ENCODE assay signal across 17 cellular contexts in genomic region chr5:177374211-177374610, GRCh38. TPM values are rescaled to one million over a fixed set of nuclear protein-coding genes. Genes with fewer than 3 reads are reported as not detected.
DNase-seq lines count a peak whose midpoint lies in the region; ATAC-seq and TF ChIP-seq lines count a peak whose summit lies in the region.
"Had no signal": no experiment of that assay in that cellular context is flagged by ENCODE, and none has a peak within 500 bp of the region (broad histone marks: within the 10 kb centered on the region; RNA-seq: fewer than 3 reads in every experiment).

No MANE protein-coding gene starts in this region.

- intact Hi-C loops in natural killer cell (cut with micrococcal nuclease) (no loop called here), esophagus squamous epithelium (cut with DNase I) (no loop called here)
- intact Hi-C loops in activated CD8-positive, alpha-beta T cell treated with anti-CD3 and anti-CD28 coated beads for 36 hours (cut with micrococcal nuclease), result no loop called here

- no peak for ATAC-seq in natural killer cell
- no peak for ATAC-seq in natural killer cell treated with Interleukin-12 subunit alpha and Interleukin-12 subunit beta and Interleukin-15 and Interleukin-18, amount 100 ng/mL, for 72 hours
- no peak for ATAC-seq in activated CD8-positive, alpha-beta T cell treated with anti-CD3 and anti-CD28 coated beads for 36 hours
- ATAC-seq: gastrocnemius medialis had no signal

- no peak overlapping the region for H3K14ac ChIP-seq in mesenchymal stem cell (ENCODE audit: low read length in 2 of 2)

- H3K27me3 ChIP-seq in esophagus squamous epithelium (no peaks in the 10 kb centered on the region), HAP-1 (ENCODE audit: low read depth) (no peaks in the 10 kb centered on the region), mesenchymal stem cell (ENCODE audit: control insufficient read depth in 1 of 2, insufficient read depth in 1 of 2, low read length in 2 of 2) (peaks cover 0 to 39% of the 10 kb centered on the region in 2 experiments)
- H3K27me3 ChIP-seq: gastrocnemius medialis, uterus had no signal

- peaks cover 10% of the 10 kb centered on the region for H3K79me1 ChIP-seq in mesenchymal stem cell (replicated peaks; ENCODE audit: low read length, poor library complexity, severe bottlenecking)

- H3K4me1 ChIP-seq in esophagus squamous epithelium (peaks cover 29 to 85% (median 51%) of the 10 kb centered on the region in 3 donors), HAP-1 (no peaks in the 10 kb centered on the region; the same call in 1 of the 2 replicates), mesenchymal stem cell (ENCODE audit: control insufficient read depth, insufficient read depth, low read depth, low read length) (peaks cover 31% of the 10 kb centered on the region)

- H3K4ac ChIP-seq in mesenchymal stem cell (ENCODE audit: low read depth in 1 of 2, low read length in 2 of 2), result no peak overlapping the region

- H3K4me2 ChIP-seq in mesenchymal stem cell (ENCODE audit: low read length, poor library complexity, severe bottlenecking), result no peak overlapping the region

- CTCF ChIA-PET in activated CD8-positive, alpha-beta T cell treated with anti-CD3 and anti-CD28 coated beads for 36 hours (lab: Charles Lee), result interaction anchor here (1.2 to 8.4 kb wide), 4 partner anchors 9 to 17 kb away, joined by 4 to 86 read pairs (median 4); partner anchors contain the start of gene SLC34A1

- H4K8ac ChIP-seq in mesenchymal stem cell (ENCODE audit: low read length), result no peak overlapping the region

- no peak overlapping the region for H2BK120ac ChIP-seq in mesenchymal stem cell (ENCODE audit: low read depth, low read length)

- peaks cover 0 to 4% (median 0%) of the 10 kb centered on the region in 3 donors for H3K36me3 ChIP-seq in esophagus squamous epithelium
- no peaks in the 10 kb centered on the region for H3K36me3 ChIP-seq in HAP-1 (replicated peaks)
- peaks cover 0 to 14% of the 10 kb centered on the region in 2 experiments for H3K36me3 ChIP-seq in mesenchymal stem cell (ENCODE audit: control insufficient read depth in 1 of 2, insufficient read depth in 2 of 2, low read depth in 1 of 2, low read length in 2 of 2)
- H3K36me3 ChIP-seq: gastrocnemius medialis, uterus had no signal

- POLR2A ChIA-PET in activated CD8-positive, alpha-beta T cell treated with anti-CD3 and anti-CD28 coated beads for 36 hours (lab: Charles Lee), result interaction anchor here (1.0 to 1.4 kb wide), 4 partner anchors 12 to 53 kb away, joined by 3 to 4 read pairs (median 4); no protein-coding TSS in a partner anchor

- no peak overlapping the region for H3K18ac ChIP-seq in mesenchymal stem cell (ENCODE audit: low read depth in 1 of 2, low read length in 2 of 2)

- H3K27ac ChIP-seq in esophagus squamous epithelium (peak overlapping the region; percentile 86 to 93 (median 92)), mesenchymal stem cell (ENCODE audit: low read length, poor library complexity, severe bottlenecking) (no peak overlapping the region)
- H3K27ac ChIP-seq: gastrocnemius medialis, uterus had no signal

- no peak overlapping the region for H3K9ac ChIP-seq in mesenchymal stem cell (ENCODE audit: low read length)

- in situ Hi-C loops in G401 (cut with HindIII; ENCODE audit: low sequenced_read_pairs) (no loop called here), HAP-1 (cut with MboI; ENCODE audit: low sequenced_read_pairs) (no loop called here)

- no peaks in the 10 kb centered on the region for H3K36me3 Mint-ChIP-seq in natural killer cell
- H3K36me3 Mint-ChIP-seq in natural killer cell treated with Interleukin-12 subunit alpha and Interleukin-12 subunit beta and Interleukin-15 and Interleukin-18, amount 100 ng/mL, for 72 hours, result peaks cover 2% of the 10 kb centered on the region
- peaks cover 26% of the 10 kb centered on the region for H3K36me3 Mint-ChIP-seq in activated CD8-positive, alpha-beta T cell treated with anti-CD3 and anti-CD28 coated beads for 36 hours (ENCODE audit: low read depth)

- H3K9me3 ChIP-seq in esophagus squamous epithelium (no peaks in the 10 kb centered on the region), HAP-1 (no peaks in the 10 kb centered on the region), mesenchymal stem cell (ENCODE audit: control insufficient read depth, low read length) (no peaks in the 10 kb centered on the region)
- H3K9me3 ChIP-seq: gastrocnemius medialis, uterus had no signal

- no peaks in the 10 kb centered on the region for H3K27me3 Mint-ChIP-seq in natural killer cell (ENCODE audit: low read depth in 2 of 2)
- H3K27me3 Mint-ChIP-seq in natural killer cell treated with Interleukin-12 subunit alpha and Interleukin-12 subunit beta and Interleukin-15 and Interleukin-18, amount 100 ng/mL, for 72 hours, result no peaks in the 10 kb centered on the region
- H3K27me3 Mint-ChIP-seq in activated CD8-positive, alpha-beta T cell treated with anti-CD3 and anti-CD28 coated beads for 36 hours, result no peaks in the 10 kb centered on the region

- no peak overlapping the region for H3K23ac ChIP-seq in mesenchymal stem cell (ENCODE audit: low read length in 2 of 2)

- no peak overlapping the region for H2BK12ac ChIP-seq in mesenchymal stem cell (ENCODE audit: low read length in 2 of 2)

- no peak overlapping the region for H2BK15ac ChIP-seq in mesenchymal stem cell (ENCODE audit: low read depth, poor library complexity, severe bottlenecking)

- no peaks in the 10 kb centered on the region for H3K9me3 Mint-ChIP-seq in natural killer cell
- H3K9me3 Mint-ChIP-seq in natural killer cell treated with Interleukin-12 subunit alpha and Interleukin-12 subunit beta and Interleukin-15 and Interleukin-18, amount 100 ng/mL, for 72 hours, result no peaks in the 10 kb centered on the region
- no peaks in the 10 kb centered on the region for H3K9me3 Mint-ChIP-seq in activated CD8-positive, alpha-beta T cell treated with anti-CD3 and anti-CD28 coated beads for 36 hours

- TF ChIP-seq POLR2A in esophagus squamous epithelium (IDR thresholded peaks at IDR 0.05), result no peak

- WGBS in esophagus squamous epithelium, 2 donors, result 39 to 49% methylated on average over 5 of the region's 5 CpGs
- 87% methylated on average over 5 of the region's 5 CpGs for WGBS in mesenchymal stem cell

- H3K4me1 Mint-ChIP-seq in natural killer cell, result peaks cover 12 to 22% of the 10 kb centered on the region in 2 donors
- peaks cover 14 to 16% of the 10 kb centered on the region in 2 donors for H3K4me1 Mint-ChIP-seq in natural killer cell treated with Interleukin-12 subunit alpha and Interleukin-12 subunit beta and Interleukin-15 and Interleukin-18, amount 100 ng/mL, for 72 hours (ENCODE audit: low read depth in 2 of 2)
- H3K4me1 Mint-ChIP-seq in activated CD8-positive, alpha-beta T cell treated with anti-CD3 and anti-CD28 coated beads for 36 hours (ENCODE audit: low read depth), result peaks cover 44% of the 10 kb centered on the region

- peak overlapping the region in 1 of 4 donors; percentile 35 for H3K4me3 ChIP-seq in esophagus squamous epithelium
- no peak overlapping the region for H3K4me3 ChIP-seq in HAP-1
- H3K4me3 ChIP-seq in mesenchymal stem cell (ENCODE audit: insufficient read depth in 1 of 2, low read depth in 1 of 2, low read length in 2 of 2), result no peak overlapping the region
- H3K4me3 ChIP-seq: gastrocnemius medialis, uterus had no signal

- peak overlapping the region in 1 of 2 donors; percentile 38 for H3K27ac Mint-ChIP-seq in natural killer cell
- H3K27ac Mint-ChIP-seq in natural killer cell treated with Interleukin-12 subunit alpha and Interleukin-12 subunit beta and Interleukin-15 and Interleukin-18, amount 100 ng/mL, for 72 hours, result no peak overlapping the region
- peak overlapping the region; percentile 86 for H3K27ac Mint-ChIP-seq in activated CD8-positive, alpha-beta T cell treated with anti-CD3 and anti-CD28 coated beads for 36 hours

- H2BK5ac ChIP-seq in mesenchymal stem cell (ENCODE audit: low read depth, low read length, poor library complexity, severe bottlenecking), result no peak overlapping the region

- peak overlapping the region; percentile 21 for H3K4me3 Mint-ChIP-seq in natural killer cell
- H3K4me3 Mint-ChIP-seq in natural killer cell treated with Interleukin-12 subunit alpha and Interleukin-12 subunit beta and Interleukin-15 and Interleukin-18, amount 100 ng/mL, for 72 hours, result no peak overlapping the region
- H3K4me3 Mint-ChIP-seq in activated CD8-positive, alpha-beta T cell treated with anti-CD3 and anti-CD28 coated beads for 36 hours, result no peak overlapping the region

- TF ChIP-seq CTCF in natural killer cell (IDR thresholded peaks at IDR 0.05), result no peak
- TF ChIP-seq CTCF in activated CD8-positive, alpha-beta T cell treated with anti-CD3 and anti-CD28 coated beads for 36 hours (IDR thresholded peaks at IDR 0.05), result no peak
- no peak for TF ChIP-seq CTCF in esophagus squamous epithelium (IDR thresholded peaks at IDR 0.05)

- H2AFZ ChIP-seq in mesenchymal stem cell (ENCODE audit: low read depth, low read length), result no peak overlapping the region

- no peak overlapping the region for H2AK5ac ChIP-seq in mesenchymal stem cell (ENCODE audit: low read length, severe bottlenecking)

- DNase-seq in natural killer cell, result no peak
- DNase-seq in natural killer cell treated with Interleukin-12 subunit alpha and Interleukin-12 subunit beta and Interleukin-15 and Interleukin-18, amount 100 ng/mL, for 72 hours (ENCODE audit: low spot score), result no peak
- no peak for DNase-seq in activated CD8-positive, alpha-beta T cell treated with anti-CD3 and anti-CD28 coated beads for 36 hours
- DNase-seq in esophagus squamous epithelium (lab: John Stamatoyannopoulos, UW), result no peak
- DNase-seq in G401 (ENCODE audit: low spot score), result no peak
- DNase-seq in HAP-1 (ENCODE audit: low spot score in 2 of 2), result no peak
- no peak for DNase-seq in mesenchymal stem cell
- DNase-seq: activated gamma-delta T cell, AML-193, gastrocnemius medialis, HCEC 1CT, KG1, midbrain, NCI-H1930, NCI-H446, uterus had no signal

- no peak overlapping the region for H4K91ac ChIP-seq in mesenchymal stem cell (ENCODE audit: low read length)

RNA-seq across cellular contexts. Expression of gene SLC34A1, which starts 10.0 kb away (rescaled TPM):
- total RNA-seq in natural killer cell, result under 1 TPM; 0.50 to 0.66 (median 0.63) TPM
- not detected for total RNA-seq in natural killer cell treated with Interleukin-12 subunit alpha and Interleukin-12 subunit beta and Interleukin-15 and Interleukin-18, amount 100 ng/mL, for 72 hours
- total RNA-seq in activated CD8-positive, alpha-beta T cell treated with anti-CD3 and anti-CD28 coated beads for 36 hours, result under 1 TPM; 0.29 to 0.43 TPM
- under 1 TPM; 0.15 to 0.47 (median 0.25) TPM for total RNA-seq in esophagus squamous epithelium
- not detected in 2 replicates for total RNA-seq in G401 (2014; rRNA removed; shearing (Covaris generic))
- not detected for polyA plus RNA-seq in mesenchymal stem cell (2013, experiment 1 of 2)
- not detected for polyA plus RNA-seq in mesenchymal stem cell (2013, experiment 2 of 2)
- total RNA-seq: activated CD8-positive, alpha-beta memory T cell treated with anti-CD3 and anti-CD28 coated beads for 36 hours; gastrocnemius medialis; uterus had no signal

RNA-seq across cellular contexts. Expression of gene RGS14, which starts 16.5 kb away (rescaled TPM):
- total RNA-seq in natural killer cell (10 to 100 TPM; 57.3 to 87.0 (median 66.1) TPM), esophagus squamous epithelium (10 to 100 TPM; 32.7 to 37.8 (median 34.8) TPM)
- total RNA-seq in natural killer cell treated with Interleukin-12 subunit alpha and Interleukin-12 subunit beta and Interleukin-15 and Interleukin-18, amount 100 ng/mL, for 72 hours, result 10 to 100 TPM; 26.5 to 45.4 TPM
- 10 to 100 TPM; 50.4 to 52.5 TPM for total RNA-seq in activated CD8-positive, alpha-beta T cell treated with anti-CD3 and anti-CD28 coated beads for 36 hours
- total RNA-seq in G401 (2014; rRNA removed; shearing (Covaris generic)), result 72.9 and 91.8 TPM in 2 replicates
- 16.7 TPM for polyA plus RNA-seq in mesenchymal stem cell (2013, experiment 1 of 2)
- polyA plus RNA-seq in mesenchymal stem cell (2013, experiment 2 of 2), result 15.9 TPM

RNA-seq across cellular contexts. Expression of gene LMAN2, which starts 22.7 kb away (rescaled TPM):
- total RNA-seq in natural killer cell (100 to 1,000 TPM; 112 to 124 (median 114) TPM), esophagus squamous epithelium (100 to 1,000 TPM; 225 to 384 (median 257) TPM)
- 100 to 1,000 TPM; 136 to 150 TPM for total RNA-seq in natural killer cell treated with Interleukin-12 subunit alpha and Interleukin-12 subunit beta and Interleukin-15 and Interleukin-18, amount 100 ng/mL, for 72 hours
- total RNA-seq in activated CD8-positive, alpha-beta T cell treated with anti-CD3 and anti-CD28 coated beads for 36 hours, result 10 to 100 TPM; 79.9 to 87.5 TPM
- total RNA-seq in G401 (2014; rRNA removed; shearing (Covaris generic)), result 257 and 339 TPM in 2 replicates
- polyA plus RNA-seq in mesenchymal stem cell (2013, experiment 1 of 2), result 296 TPM
- polyA plus RNA-seq in mesenchymal stem cell (2013, experiment 2 of 2), result 279 TPM

RNA-seq across cellular contexts. Expression of gene PFN3, which starts 26.2 kb away (rescaled TPM):
- total RNA-seq in natural killer cell, result not detected
- not detected for total RNA-seq in natural killer cell treated with Interleukin-12 subunit alpha and Interleukin-12 subunit beta and Interleukin-15 and Interleukin-18, amount 100 ng/mL, for 72 hours
- not detected for total RNA-seq in activated CD8-positive, alpha-beta T cell treated with anti-CD3 and anti-CD28 coated beads for 36 hours
- total RNA-seq in esophagus squamous epithelium, result 1 to 10 TPM in 1 of 4 donors, not detected in 3; 2.0 TPM
- total RNA-seq in G401 (2014; rRNA removed; shearing (Covaris generic)), result not detected in 2 replicates
- not detected for polyA plus RNA-seq in mesenchymal stem cell (2013, experiment 1 of 2)
- polyA plus RNA-seq in mesenchymal stem cell (2013, experiment 2 of 2), result not detected
- total RNA-seq: activated CD8-positive, alpha-beta memory T cell treated with anti-CD3 and anti-CD28 coated beads for 36 hours; gastrocnemius medialis; uterus had no signal

RNA-seq across cellular contexts. Expression of gene F12, which starts 35.2 kb away (rescaled TPM):
- total RNA-seq in natural killer cell, result 1 to 10 TPM in 1 of 3 donors, under 1 TPM in 2; 0.66 to 1.7 (median 0.93) TPM
- under 1 TPM in 1 of 2 donors, not detected in 1; 0.45 TPM for total RNA-seq in natural killer cell treated with Interleukin-12 subunit alpha and Interleukin-12 subunit beta and Interleukin-15 and Interleukin-18, amount 100 ng/mL, for 72 hours
- total RNA-seq in activated CD8-positive, alpha-beta T cell treated with anti-CD3 and anti-CD28 coated beads for 36 hours, result 1 to 10 TPM; 7.9 TPM
- total RNA-seq in esophagus squamous epithelium, result 10 to 100 TPM; 10.7 to 25.4 (median 19.6) TPM
- 3.1 and 11.4 TPM in 2 replicates for total RNA-seq in G401 (2014; rRNA removed; shearing (Covaris generic))
- polyA plus RNA-seq in mesenchymal stem cell (2013, experiment 1 of 2), result 1.2 TPM
- polyA plus RNA-seq in mesenchymal stem cell (2013, experiment 2 of 2), result 1.3 TPM
